ENCODE assay signal across 31 cellular contexts in genomic region chr4:10998826-10999225, GRCh38.
DNase-seq lines count a peak whose midpoint lies in the region; ATAC-seq, FAIRE-seq and TF ChIP-seq lines count a peak whose summit lies in the region.
"Had no signal": no experiment of that assay in that cellular context is flagged by ENCODE, and none has a peak within 500 bp of the region (broad histone marks: within the 10 kb centered on the region; RNA-seq: fewer than 3 reads in every experiment).

No MANE protein-coding gene starts in this region.

- no peak for TF ChIP-seq CTCF in kidney epithelial cell (IDR thresholded peaks at IDR 0.05; ENCODE audit: insufficient read depth, low read length, poor library complexity, severe bottlenecking)
- no peak for TF ChIP-seq CTCF in osteocyte (IDR thresholded peaks at IDR 0.05)

- peaks cover 18% of the 10 kb centered on the region for H3K4me1 Mint-ChIP-seq in osteocyte (ENCODE audit: unreplicated experiment)
- H3K4me1 Mint-ChIP-seq: central memory CD8-positive, alpha-beta T cell; naive B cell had no signal

- no peaks in the 10 kb centered on the region for H3K9me3 Mint-ChIP-seq in osteocyte (ENCODE audit: unreplicated experiment)
- H3K9me3 Mint-ChIP-seq: activated CD8-positive, alpha-beta T cell treated with anti-CD3 and anti-CD28 coated beads for 36 hours; activated T-helper 2 cell treated with anti-CD3 and anti-CD28 coated beads, Interferon-gamma antibody, Interleukin-2, Interleukin-4, amounts not matched to agents 10 μg/mL and 5 μg/mL and 100 μg/mL, durations not matched to agents 14 hours and 24 hours and 36 hours; central memory CD8-positive, alpha-beta T cell had no signal

- peak; percentile 23 for DNase-seq in ELR (ENCODE audit: low read depth)
- DNase-seq in kidney epithelial cell (ENCODE audit: low read depth): peak; percentile 4
- DNase-seq in osteocyte (ENCODE audit: extremely low spot score, unreplicated experiment): no peak
- no peak for DNase-seq in NCI-H1105 (lab: John Stamatoyannopoulos, UW)
- no peak for DNase-seq in NCI-H2107 treated with DMSO at 0.1 percent for 48 hours (lab: John Stamatoyannopoulos, UW; ENCODE audit: unreplicated experiment)
- DNase-seq in stimulated activated naive CD8-positive, alpha-beta T cell treated with anti-CD3 and anti-CD28 coated beads, Interleukin-15, Interleukin-2, amounts not matched to agents 100 U/mL and 50 U/mL, for 24 hours: no peak
- DNase-seq in NCI-H524 (lab: John Stamatoyannopoulos, UW): no peak
- DNase-seq: 8988T; activated CD4-positive, alpha-beta T cell treated with anti-CD3 and anti-CD28 coated beads for 1 hour; activated CD8-positive, alpha-beta T cell treated with anti-CD3 and anti-CD28 coated beads for 36 hours; anterior cingulate cortex; dorsolateral prefrontal cortex; foreskin keratinocyte; heart right ventricle; KBM-7; MG63; naive B cell; NCI-H1417 treated with DMSO at 0.1 percent for 48 hours; NCI-H2107; NCI-H446 treated with DMSO at 0.1 percent for 48 hours; occipital lobe; OCI-M1; spleen; substantia nigra; T-helper 2 cell had no signal

- no peaks in the 10 kb centered on the region for H3K36me3 ChIP-seq in kidney epithelial cell (ENCODE audit: control insufficient read depth, insufficient read depth, low read length)
- H3K36me3 ChIP-seq: heart right ventricle, MG63, spleen had no signal

- no peaks in the 10 kb centered on the region for H3K36me3 Mint-ChIP-seq in osteocyte (ENCODE audit: unreplicated experiment)
- H3K36me3 Mint-ChIP-seq: activated naive CD8-positive, alpha-beta T cell; naive B cell had no signal

- H3K4me3 ChIP-seq in kidney epithelial cell (ENCODE audit: low read depth, low read length): no peak overlapping the region
- H3K4me3 ChIP-seq: dorsolateral prefrontal cortex, heart right ventricle, MG63, SK-N-MC, spleen had no signal

- H3K4me3 Mint-ChIP-seq in osteocyte (ENCODE audit: unreplicated experiment): no peak overlapping the region
- H3K4me3 Mint-ChIP-seq: activated CD8-positive, alpha-beta T cell treated with anti-CD3 and anti-CD28 coated beads for 36 hours; activated naive CD8-positive, alpha-beta T cell; central memory CD8-positive, alpha-beta T cell; naive B cell had no signal

- FAIRE-seq in endometrium (lab: Jason Lieb, UNC): peak; percentile 35
- FAIRE-seq: endothelial cell of umbilical vein had no signal

- H3K27me3 ChIP-seq in kidney epithelial cell (ENCODE audit: control insufficient read depth, insufficient read depth, low read length): no peaks in the 10 kb centered on the region
- H3K27me3 ChIP-seq: dorsolateral prefrontal cortex, foreskin keratinocyte, heart right ventricle, MG63, spleen had no signal

- no peak for ATAC-seq in stimulated activated naive CD8-positive, alpha-beta T cell treated with anti-CD3 and anti-CD28 coated beads, Interleukin-15, Interleukin-2, amounts not matched to agents 100 U/mL and 50 U/mL, for 24 hours
- ATAC-seq: activated CD8-positive, alpha-beta T cell treated with anti-CD3 and anti-CD28 coated beads for 36 hours; foreskin keratinocyte had no signal

- H3K27me3 Mint-ChIP-seq in osteocyte (ENCODE audit: unreplicated experiment): no peaks in the 10 kb centered on the region
- H3K27me3 Mint-ChIP-seq: activated CD8-positive, alpha-beta T cell treated with anti-CD3 and anti-CD28 coated beads for 36 hours; activated naive CD8-positive, alpha-beta T cell; central memory CD8-positive, alpha-beta T cell; naive B cell had no signal

- H3K27ac Mint-ChIP-seq in osteocyte (ENCODE audit: unreplicated experiment): peak overlapping the region; percentile 45
- H3K27ac Mint-ChIP-seq: activated CD8-positive, alpha-beta T cell treated with anti-CD3 and anti-CD28 coated beads for 36 hours; activated naive CD8-positive, alpha-beta T cell; activated T-helper 2 cell treated with anti-CD3 and anti-CD28 coated beads, Interferon-gamma antibody, Interleukin-2, Interleukin-4, amounts not matched to agents 10 μg/mL and 5 μg/mL and 100 μg/mL, durations not matched to agents 14 hours and 24 hours and 36 hours had no signal

Comparison
In these comparisons a context has a peak if more than half of its experiments do, and no peak if none do; other contexts are left out.
1. DNase-seq: peak in ELR (single experiment) and kidney epithelial cell (single experiment); none in osteocyte (single experiment), NCI-H1105 (single experiment), NCI-H2107 treated with DMSO at 0.1 percent for 48 hours (single experiment), stimulated activated naive CD8-positive, alpha-beta T cell treated with anti-CD3 and anti-CD28 coated beads, Interleukin-15, Interleukin-2, amounts not matched to agents 100 U/mL and 50 U/mL, for 24 hours (single experiment) and NCI-H524 (0 of 2).